In the genomic region with DNA sequence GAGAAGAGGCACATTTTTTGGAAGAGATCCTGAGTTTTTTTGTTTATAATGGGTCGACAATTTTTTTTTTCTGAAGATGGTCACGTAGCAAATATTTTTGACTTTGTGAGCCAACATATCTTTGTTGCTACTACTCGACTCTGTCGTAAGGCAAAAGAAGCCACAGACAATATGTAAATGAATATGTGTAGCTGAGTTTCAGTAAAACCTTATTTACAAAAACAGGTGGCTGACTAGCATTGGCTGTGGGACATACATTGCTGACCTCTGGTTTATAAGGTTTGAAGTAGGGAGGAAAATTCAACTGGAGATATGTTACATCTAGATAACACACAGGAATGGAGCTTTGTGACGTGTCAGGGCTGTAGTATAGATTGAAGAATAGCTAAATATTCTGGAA, we compare ENCODE assay signal across 36 cellular contexts. TPM values are rescaled to one million over a fixed set of nuclear protein-coding genes. Genes with fewer than 3 reads are reported as not detected.
"Had no signal": no experiment of that assay in that cellular context is flagged by ENCODE, and none has a peak within 500 bp of the region (broad histone marks: within the 10 kb centered on the region; RNA-seq: fewer than 3 reads in every experiment).

No MANE protein-coding gene starts in this region.

- H3K27ac ChIP-seq: PC-9, RWPE1, SJCRH30, SK-N-MC had no signal

- H3K4me2 ChIP-seq: PC-9 had no signal

- H2AFZ ChIP-seq: PC-9 had no signal

- H3K4me3 ChIP-seq: MG63, PC-9, SJCRH30, SK-N-MC had no signal

- H3K9me3 ChIP-seq: MG63, SJCRH30 had no signal

- DNase-seq: Kasumi-1, NCI-H1048, NCI-H1092 treated with DMSO at 0.1 percent for 48 hours, NCI-H1105 treated with DMSO at 0.1 percent for 48 hours, NCI-H1417, NCI-H1436, NCI-H146, NCI-H1694, NCI-H187, NCI-H1930, NCI-H2029 treated with DMSO at 0.1 percent for 48 hours, NCI-H2081 treated with DMSO at 0.1 percent for 48 hours, NCI-H2107, NCI-H2171, NCI-H226, NCI-H446 treated with DMSO at 0.1 percent for 48 hours, NCI-H510A, NCI-H524, NCI-H526, NCI-H69, NCI-H748 treated with DMSO at 0.1 percent for 48 hours, NCI-H82, PC-9, SHP77, SIG-M5, SJCRH30 had no signal

- H3K27me3 ChIP-seq: MG63 had no signal

- H3K36me3 ChIP-seq: MG63, SJCRH30 had no signal

- ATAC-seq: Panc1, Right ventricle myocardium inferior, SK-N-SH treated with all-trans-retinoic acid at 6 μM for 48 hours had no signal

- H3K4me1 ChIP-seq: SJCRH30 had no signal

RNA-seq across cellular contexts. Expression of a gene that starts 22.5 kb away (rescaled TPM):
- total RNA-seq: M059J, OCI-LY7, PC-9, Right ventricle myocardium inferior, RPMI7951, SJCRH30, SK-MEL-5 had no signal
